Comparison of ENCODE assay signal across 9 cellular contexts in genomic region chr3:26622634-26623408, GRCh38. TPM values are rescaled to one million over a fixed set of nuclear protein-coding genes. Genes with fewer than 3 reads are reported as not detected.
DNase-seq lines count a peak whose midpoint lies in the region; ATAC-seq and TF ChIP-seq lines count a peak whose summit lies in the region.
"Had no signal": no experiment of that assay in that cellular context is flagged by ENCODE, and none has a peak within 500 bp of the region (broad histone marks: within the 10 kb centered on the region; RNA-seq: fewer than 3 reads in every experiment).

Gene LRRC3B, plus strand, starts transcription at chr3:26622772. Its CDS starts 86,901 bp downstream, at chr3:26709673.

- H3K4me3 ChIP-seq in right atrium auricular region = peak within 1 kb of the TSS; percentile 11 to 41
- H3K4me3 ChIP-seq in ovary = peak within 1 kb of the TSS; percentile 14

- no peaks in the 10 kb centered on the region for H3K9me3 ChIP-seq in right atrium auricular region
- no peaks in the 10 kb centered on the region for H3K9me3 ChIP-seq in ovary

- H3K4me1 ChIP-seq in right atrium auricular region = peaks cover 0 to 20% of the 10 kb centered on the region in 2 donors
- H3K4me1 ChIP-seq in ovary (ENCODE audit: insufficient read depth) = no peaks in the 10 kb centered on the region

- intact Hi-C loops in ovary (cut with DNase I) = no loop called here

- ATAC-seq in GM18519 (IDR thresholded peaks at IDR 0.05; ENCODE audit: low FRiP score, unreplicated experiment) = no peak

- no peak for TF ChIP-seq POLR2A in ovary (IDR thresholded peaks at IDR 0.05)

- H3K27ac Mint-ChIP-seq in activated T-cell treated with anti-CD3 and anti-CD28 coated beads, Interleukin-2, amount 50 U/mL, for 24 hours = no peak within 1 kb of the TSS

- no peak within 1 kb of the TSS for H3K4me3 Mint-ChIP-seq in activated T-cell treated with anti-CD3 and anti-CD28 coated beads, Interleukin-2, amount 50 U/mL, for 24 hours

- peaks cover 1% of the 10 kb centered on the region for H3K4me1 Mint-ChIP-seq in activated T-cell treated with anti-CD3 and anti-CD28 coated beads, Interleukin-2, amount 50 U/mL, for 24 hours (ENCODE audit: low read depth)

- H3K27ac ChIP-seq in right atrium auricular region (no peak within 1 kb of the TSS), ovary (no peak within 1 kb of the TSS)

- H3K36me3 Mint-ChIP-seq in activated T-cell treated with anti-CD3 and anti-CD28 coated beads, Interleukin-2, amount 50 U/mL, for 24 hours (ENCODE audit: low read depth) = no peaks in the 10 kb centered on the region

- DNase-seq in COLO668 (lab: John Stamatoyannopoulos, UW; ENCODE audit: unreplicated experiment) (peak; percentile 2), NCI-H82 (lab: John Stamatoyannopoulos, UW) (peak; percentile 77), right atrium auricular region (ENCODE audit: low spot score) (no peak), ovary (no peak), DMS79 (lab: John Stamatoyannopoulos, UW) (no peak), superior temporal gyrus (ENCODE audit: extremely low spot score) (no peak)
- DNase-seq in activated T-cell treated with anti-CD3 and anti-CD28 coated beads, Interleukin-2, amount 50 U/mL, for 24 hours = no peak

- TF ChIP-seq CTCF in right atrium auricular region (IDR thresholded peaks at IDR 0.05) = no peak
- no peak for TF ChIP-seq CTCF in ovary (IDR thresholded peaks at IDR 0.05)

- peaks cover 47% of the 10 kb centered on the region for H3K27me3 Mint-ChIP-seq in activated T-cell treated with anti-CD3 and anti-CD28 coated beads, Interleukin-2, amount 50 U/mL, for 24 hours

- no peaks in the 10 kb centered on the region for H3K36me3 ChIP-seq in right atrium auricular region
- no peaks in the 10 kb centered on the region for H3K36me3 ChIP-seq in ovary

- H3K27me3 ChIP-seq in right atrium auricular region (peaks cover 0 to 7% of the 10 kb centered on the region in 2 donors), ovary (no peaks in the 10 kb centered on the region)

- WGBS in ovary, 3 donors = 0% methylated on average over 62 to 71 of the region's 71 CpGs

- no peak for TF ChIP-seq EP300 in ovary (IDR thresholded peaks at IDR 0.05)

- H3K9me3 Mint-ChIP-seq in activated T-cell treated with anti-CD3 and anti-CD28 coated beads, Interleukin-2, amount 50 U/mL, for 24 hours = no peaks in the 10 kb centered on the region

RNA-seq across cellular contexts. Expression of gene LRRC3B, which starts in this region (rescaled TPM):
- total RNA-seq in right atrium auricular region (under 1 TPM in 1 of 2 donors, not detected in 1; 0.04 TPM), ovary (1 to 10 TPM in 3 of 7 donors, under 1 TPM in 4; 0.28 to 2.5 (median 0.92) TPM)
- polyA plus RNA-seq in ovary = 1 to 10 TPM in 1 of 2 donors, under 1 TPM in 1; 0.40 to 1.1 TPM
- total RNA-seq: fibroblast of villous mesenchyme had no signal

Comparison
In these comparisons a context has a peak if more than half of its experiments do, and no peak if none do; other contexts are left out.
1. DNase-seq: peak in COLO668 (single experiment) and NCI-H82 (single experiment); none in right atrium auricular region (single experiment), ovary (0 of 5), DMS79 (single experiment), activated T-cell treated with anti-CD3 and anti-CD28 coated beads, Interleukin-2, amount 50 U/mL, for 24 hours (single experiment) and superior temporal gyrus (single experiment).